23 cellular contexts compared by ENCODE assay signal in the genomic region with DNA sequence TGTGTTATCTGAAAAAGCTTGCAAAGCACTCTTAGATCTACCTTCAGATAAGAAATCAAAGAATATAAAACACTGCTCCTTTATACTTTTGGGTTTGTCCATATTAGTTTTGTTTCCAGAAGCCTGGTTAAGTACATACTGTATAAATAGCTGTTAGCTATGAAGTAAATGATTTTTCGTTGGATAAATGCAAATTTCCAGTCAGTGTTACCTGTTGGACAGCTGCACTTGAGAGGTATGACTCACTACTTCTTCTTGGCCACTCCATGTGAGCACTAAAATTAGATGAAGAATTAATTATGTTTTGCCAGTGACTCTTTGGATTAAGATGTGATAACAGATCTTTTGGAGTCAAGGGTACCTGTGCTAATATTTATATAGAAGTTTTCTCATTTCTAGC. TPM values are rescaled to one million over a fixed set of nuclear protein-coding genes. Genes with fewer than 3 reads are reported as not detected.
A peak's percentile ranks its signal among the peaks of the same experiment; 100 is the strongest.
DNase-seq lines count a peak whose midpoint lies in the region; TF ChIP-seq lines count a peak whose summit lies in the region.
"Had no signal": no experiment of that assay in that cellular context is flagged by ENCODE, and none has a peak within 500 bp of the region (broad histone marks: within the 10 kb centered on the region; RNA-seq: fewer than 3 reads in every experiment).

No MANE protein-coding gene starts in this region.

- TF ChIP-seq CTCF in epithelial cell of esophagus (IDR thresholded peaks at IDR 0.05; ENCODE audit: insufficient read depth, low read depth, low read length, missing control alignments) (no peak), GM10266 (IDR thresholded peaks at IDR 0.05; ENCODE audit: control insufficient read depth, insufficient read depth, low read depth, missing control alignments) (no peak)

- no peak overlapping the region for H3K4me3 ChIP-seq in epithelial cell of esophagus (ENCODE audit: low read length)
- H3K4me3 ChIP-seq: BLaER1, K562, MG63, SJCRH30 had no signal

- DNase-seq in NCI-H2029 (lab: John Stamatoyannopoulos, UW) (peak; percentile 18), NCI-H2029 treated with DMSO at 0.1 percent for 48 hours (lab: John Stamatoyannopoulos, UW) (no peak), NCI-H2196 (lab: John Stamatoyannopoulos, UW; ENCODE audit: unreplicated experiment) (peak; percentile 30), epithelial cell of esophagus (ENCODE audit: low read depth) (peak; percentile 7), renal cortical epithelial cell (ENCODE audit: low read depth) (peak; percentile 11), GF-D8 (lab: John Stamatoyannopoulos, UW) (no peak), GM10266 (ENCODE audit: extremely low spot score) (no peak)
- DNase-seq in stimulated activated CD4-positive, alpha-beta T cell treated with anti-CD3 and anti-CD28 coated beads, Interleukin-4, amount 100 ng/mL, for 24 hours, result no peak
- DNase-seq: ACHN; Caco-2; CD4-positive, alpha-beta T cell; DMS 273 treated with DMSO at 0.1 percent for 48 hours; H9; MG63; NCI-H1417 treated with DMSO at 0.1 percent for 48 hours; NCI-H187 treated with DMSO at 0.1 percent for 48 hours; NCI-H2171; NCI-H446 treated with DMSO at 0.1 percent for 48 hours; NK-92 treated with Interleukin-12 subunit alpha and Interleukin-12 subunit beta, amount 100 ng/mL, for 24 hours; SJCRH30; T-cell had no signal

RNA-seq across cellular contexts. Expression of gene TSG101, which starts 9.5 kb away (rescaled TPM):
- 64.8 and 95.5 TPM in 2 replicates for total RNA-seq in renal cortical epithelial cell

RNA-seq across cellular contexts. Expression of gene UEVLD, which starts 52.3 kb away (rescaled TPM):
- 46.6 and 75.0 TPM in 2 replicates for total RNA-seq in renal cortical epithelial cell

Comparison
In these comparisons a context has a peak if more than half of its experiments do, and no peak if none do; other contexts are left out.
1. DNase-seq: peak in NCI-H2029 (single experiment), NCI-H2196 (single experiment), epithelial cell of esophagus (single experiment) and renal cortical epithelial cell (single experiment); none in NCI-H2029 treated with DMSO at 0.1 percent for 48 hours (single experiment), GF-D8 (single experiment), GM10266 (single experiment) and stimulated activated CD4-positive, alpha-beta T cell treated with anti-CD3 and anti-CD28 coated beads, Interleukin-4, amount 100 ng/mL, for 24 hours (single experiment).